Comparison of ENCODE assay signal across 13 cellular contexts in the genomic region with DNA sequence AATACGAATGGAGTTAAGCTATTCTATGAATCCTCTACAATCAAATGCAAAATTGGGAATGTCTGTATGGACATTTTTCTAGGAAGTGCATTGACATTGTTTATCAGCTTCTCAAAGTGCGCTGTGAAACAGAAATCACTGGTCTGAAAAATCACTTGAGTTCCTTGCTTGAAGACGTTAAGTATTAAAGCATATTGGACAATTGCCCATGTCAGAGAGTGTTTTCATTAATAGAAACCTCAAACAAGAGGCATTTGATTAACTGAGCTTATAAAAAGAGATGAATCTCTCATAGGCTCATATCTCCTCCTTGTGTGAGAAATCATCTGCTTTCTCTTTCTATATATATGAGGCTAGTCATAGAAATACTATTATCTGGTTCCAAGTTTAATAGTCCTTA.
A peak's percentile ranks its signal among the peaks of the same experiment; 100 is the strongest.
DNase-seq lines count a peak whose midpoint lies in the region; ATAC-seq and TF ChIP-seq lines count a peak whose summit lies in the region.
"Had no signal": no experiment of that assay in that cellular context is flagged by ENCODE, and none has a peak within 500 bp of the region (broad histone marks: within the 10 kb centered on the region; RNA-seq: fewer than 3 reads in every experiment).

No MANE protein-coding gene starts in this region.

- H3K9me2 ChIP-seq in PC-3 (replicated peaks; ENCODE audit: low read length): no peaks in the 10 kb centered on the region

- BruUV-seq in Calu3 (replicated peaks; lab: Mats Ljungman, UMichigan) (no TSS peak), PC-3 (replicated peaks; lab: Mats Ljungman, UMichigan) (no TSS peak), mammary epithelial cell (replicated peaks; lab: Mats Ljungman, UMichigan) (no TSS peak)

- POLR2A ChIA-PET in PC-3 (lab: Charles Lee; ENCODE audit: unreplicated experiment): no interaction called here

- intact Hi-C loops in Calu3 (cut with micrococcal nuclease; ENCODE audit: unreplicated experiment): loop anchor here (10.0 kb wide), 1 partner anchor 141 kb away; no protein-coding TSS in a partner anchor
- intact Hi-C loops in PC-3 (cut with micrococcal nuclease): loop anchor here (10.0 kb wide), 1 partner anchor 129 kb away; no protein-coding TSS in a partner anchor
- intact Hi-C loops in mammary epithelial cell (cut with micrococcal nuclease): no loop called here

- 67% methylated on average over 3 of the region's 3 CpGs for WGBS in mammary epithelial cell (ENCODE audit: low coverage, missing lambda C conversion rate)

- H3K27me3 Mint-ChIP-seq in Calu3 (ENCODE audit: unreplicated experiment): no peaks in the 10 kb centered on the region
- H3K27me3 Mint-ChIP-seq: B cell had no signal

- no peaks in the 10 kb centered on the region for H3K36me3 Mint-ChIP-seq in Calu3 (ENCODE audit: insufficient read depth, unreplicated experiment)
- H3K36me3 Mint-ChIP-seq: CD8-positive, alpha-beta T cell had no signal

- no peak for TF ChIP-seq CTCF in Calu3 (IDR thresholded peaks at IDR 0.05; ENCODE audit: unreplicated experiment)
- TF ChIP-seq CTCF in PC-3 (conservative IDR thresholded peaks at IDR 0.05; ENCODE audit: low read depth, low read length): no peak
- no peak for TF ChIP-seq CTCF in mammary epithelial cell (conservative IDR thresholded peaks at IDR 0.05 in 1 of 2, IDR thresholded peaks at IDR 0.05 in 1 of 2; ENCODE audit: extremely low read depth in 1 of 2, insufficient read depth in 1 of 2, low read depth in 1 of 2, low read length in 2 of 2)

- in situ Hi-C loops in mammary epithelial cell (cut with MboI; ENCODE audit: low sequenced_read_pairs in 2 of 2): no loop called here

- no peak overlapping the region for H3K4me3 Mint-ChIP-seq in Calu3 (ENCODE audit: low read depth, unreplicated experiment)
- H3K4me3 Mint-ChIP-seq: B cell; CD8-positive, alpha-beta T cell; HFFc6 had no signal

- peaks cover 7% of the 10 kb centered on the region for H3K9me3 Mint-ChIP-seq in Calu3 (ENCODE audit: low read depth, unreplicated experiment)

- no peaks in the 10 kb centered on the region for H4K20me1 ChIP-seq in PC-3 (ENCODE audit: low read length)
- H4K20me1 ChIP-seq in mammary epithelial cell (ENCODE audit: insufficient read depth, low read length): no peaks in the 10 kb centered on the region
- H4K20me1 ChIP-seq: BLaER1 treated with 17β-estradiol and CSF1 and Interleukin-3, amounts not matched to agents 10 nM and 100 nM had no signal

- H3K27me3 ChIP-seq in PC-3 (ENCODE audit: low read length) (no peaks in the 10 kb centered on the region), mammary epithelial cell (ENCODE audit: insufficient read depth, low read length) (no peaks in the 10 kb centered on the region)

- H3K4me2 ChIP-seq in PC-3 (ENCODE audit: low read length) (peak overlapping the region; percentile 61), mammary epithelial cell (ENCODE audit: insufficient read depth, low read depth, low read length) (no peak overlapping the region)
- H3K4me2 ChIP-seq: BLaER1 treated with 17β-estradiol and CSF1 and Interleukin-3, amounts not matched to agents 10 nM and 100 nM had no signal

- H3K36me3 ChIP-seq in PC-3 (ENCODE audit: low read depth, low read length) (no peaks in the 10 kb centered on the region), mammary epithelial cell (ENCODE audit: insufficient read depth, low read length) (no peaks in the 10 kb centered on the region)
- H3K36me3 ChIP-seq: BLaER1 treated with 17β-estradiol and CSF1 and Interleukin-3, amounts not matched to agents 10 nM and 100 nM had no signal

- no peak overlapping the region for H3K4me3 ChIP-seq in PC-3 (ENCODE audit: low read length)
- no peak overlapping the region for H3K4me3 ChIP-seq in mammary epithelial cell (replicated peaks in 1 of 3; ENCODE audit: insufficient read depth in 1 of 3, low read depth in 2 of 3, low read length in 3 of 3)
- H3K4me3 ChIP-seq: BLaER1 treated with 17β-estradiol and CSF1 and Interleukin-3, amounts not matched to agents 10 nM and 100 nM; GM23248 had no signal

- no peaks in the 10 kb centered on the region for H3K79me2 ChIP-seq in PC-3 (ENCODE audit: low read length)
- H3K79me2 ChIP-seq in mammary epithelial cell (ENCODE audit: insufficient read depth, low read length): no peaks in the 10 kb centered on the region

- H2AFZ ChIP-seq in PC-3 (ENCODE audit: low read length): peak overlapping the region; percentile 14; the same call in 1 of the 2 replicates
- H2AFZ ChIP-seq in mammary epithelial cell (ENCODE audit: low read depth, low read length): no peak overlapping the region
- H2AFZ ChIP-seq: GM23248 had no signal

- H3K9ac ChIP-seq in PC-3 (ENCODE audit: low read length) (peak overlapping the region; percentile 33), mammary epithelial cell (ENCODE audit: insufficient read depth, low read length) (no peak overlapping the region)
- H3K9ac ChIP-seq: BLaER1 treated with 17β-estradiol and CSF1 and Interleukin-3, amounts not matched to agents 10 nM and 100 nM; GM23248 had no signal

- H3K27ac Mint-ChIP-seq in Calu3 (ENCODE audit: unreplicated experiment): peak overlapping the region; percentile 71
- H3K27ac Mint-ChIP-seq: B cell; CD8-positive, alpha-beta T cell; HFFc6 had no signal

- CTCF ChIA-PET in Calu3 (lab: Charles Lee) (interaction anchor here (0.6 kb wide), 1 partner anchor 1300 kb away, joined by 5 read pairs; no protein-coding TSS in a partner anchor), PC-3 (lab: Charles Lee) (no interaction called here), mammary epithelial cell (lab: Charles Lee; ENCODE audit: low non-redundant PET) (no interaction called here)

- H3K4me1 Mint-ChIP-seq in Calu3 (ENCODE audit: low read depth, unreplicated experiment): peaks cover 10% of the 10 kb centered on the region
- H3K4me1 Mint-ChIP-seq: B cell had no signal

- H3K4me1 ChIP-seq in PC-3 (ENCODE audit: insufficient read depth, low read length): peaks cover 35% of the 10 kb centered on the region
- peaks cover 20% of the 10 kb centered on the region for H3K4me1 ChIP-seq in mammary epithelial cell (ENCODE audit: insufficient read depth, low read length)
- H3K4me1 ChIP-seq: BLaER1 treated with 17β-estradiol and CSF1 and Interleukin-3, amounts not matched to agents 10 nM and 100 nM had no signal

- H3K27ac ChIP-seq in PC-3 (ENCODE audit: low read length) (peak overlapping the region; percentile 95), mammary epithelial cell (ENCODE audit: insufficient read depth, low read depth, low read length) (peak overlapping the region; percentile 79)
- H3K27ac ChIP-seq: BLaER1 treated with 17β-estradiol and CSF1 and Interleukin-3, amounts not matched to agents 10 nM and 100 nM; GM23248 had no signal

- DNase-seq in Calu3 (no peak), PC-3 (peak; percentile 3), mammary epithelial cell (no peak), myocyte (ENCODE audit: low read depth) (peak; percentile 2), NCI-H2227 (lab: John Stamatoyannopoulos, UW; ENCODE audit: unreplicated experiment) (no peak), OCI-M2 (lab: John Stamatoyannopoulos, UW; ENCODE audit: unreplicated experiment) (no peak), H4 (ENCODE audit: low spot score) (no peak)
- DNase-seq: CD8-positive, alpha-beta T cell; GM23248; HFFc6 had no signal

- dilution Hi-C loops in mammary epithelial cell (cut with HindIII; ENCODE audit: low sequenced_read_pairs): no loop called here

- ATAC-seq in PC-3 (no peak), GM21515 (IDR thresholded peaks at IDR 0.05; ENCODE audit: unreplicated experiment) (no peak)
- ATAC-seq: CD8-positive, alpha-beta T cell had no signal

- H3F3A ChIP-seq in PC-3 (ENCODE audit: low read length, unreplicated experiment): no peaks in the 10 kb centered on the region

- H3K9me3 ChIP-seq in PC-3 (ENCODE audit: low read length) (no peaks in the 10 kb centered on the region), mammary epithelial cell (replicated peaks; ENCODE audit: insufficient read depth, low read length) (peaks cover 3% of the 10 kb centered on the region)

Comparison
In these comparisons a context has a peak if more than half of its experiments do, and no peak if none do; other contexts are left out.
1. DNase-seq: peak in PC-3 (single experiment) and myocyte (single experiment); none in Calu3 (single experiment), mammary epithelial cell (single experiment), NCI-H2227 (single experiment), OCI-M2 (single experiment) and H4 (single experiment).